ENCODE assay signal across 15 cellular contexts in the genomic region with DNA sequence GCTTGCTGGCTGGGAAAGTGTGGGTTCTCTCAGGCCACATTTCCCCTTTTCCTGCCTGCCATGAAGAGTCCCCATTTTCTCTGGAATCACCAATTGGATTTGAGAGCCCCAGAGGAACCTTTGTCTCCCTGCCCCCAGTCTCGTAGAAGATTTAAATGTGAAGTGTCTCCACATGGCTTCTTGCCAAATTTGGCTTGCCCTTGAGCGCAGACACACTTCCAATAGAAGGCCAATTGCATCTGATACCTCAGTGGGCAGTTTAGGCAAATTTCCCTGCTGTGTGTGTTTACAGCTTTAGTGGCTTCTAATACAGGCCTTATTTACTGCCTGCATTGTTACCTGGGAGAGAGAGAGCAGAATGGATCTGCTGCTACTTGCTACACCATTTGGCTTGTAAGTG. TPM values are rescaled to one million over a fixed set of nuclear protein-coding genes. Genes with fewer than 3 reads are reported as not detected.
DNase-seq lines count a peak whose midpoint lies in the region; ATAC-seq, FAIRE-seq and TF ChIP-seq lines count a peak whose summit lies in the region.
"Had no signal": no experiment of that assay in that cellular context is flagged by ENCODE, and none has a peak within 500 bp of the region (broad histone marks: within the 10 kb centered on the region; RNA-seq: fewer than 3 reads in every experiment).

No MANE protein-coding gene starts in this region.

- H3K9me3 ChIP-seq in thyroid gland = no peaks in the 10 kb centered on the region
- H3K9me3 ChIP-seq in mucosa of descending colon = no peaks in the 10 kb centered on the region
- H3K9me3 ChIP-seq: adrenal gland had no signal

- H3K27ac Mint-ChIP-seq in natural killer cell = peak overlapping the region; percentile 91 to 98
- peak overlapping the region in 1 of 2 donors; percentile 53 for H3K27ac Mint-ChIP-seq in natural killer cell treated with Interleukin-12 subunit alpha and Interleukin-12 subunit beta and Interleukin-15 and Interleukin-18, amount 100 ng/mL, for 72 hours
- peak overlapping the region; percentile 65 for H3K27ac Mint-ChIP-seq in central memory CD8-positive, alpha-beta T cell (ENCODE audit: low read depth)
- no peak overlapping the region for H3K27ac Mint-ChIP-seq in activated T-helper 2 cell treated with anti-CD3 and anti-CD28 coated beads, Interferon-gamma antibody, Interleukin-2, Interleukin-4, amounts not matched to agents 10 μg/mL and 5 μg/mL and 100 μg/mL, durations not matched to agents 14 hours and 24 hours and 36 hours

- no peak for DNase-seq in natural killer cell
- DNase-seq in natural killer cell treated with Interleukin-12 subunit alpha and Interleukin-12 subunit beta and Interleukin-15 and Interleukin-18, amount 100 ng/mL, for 72 hours (ENCODE audit: low spot score) = no peak
- DNase-seq in NCI-H345 treated with DMSO at 0.1 percent for 48 hours (lab: John Stamatoyannopoulos, UW; ENCODE audit: unreplicated experiment) = peak; percentile 94
- DNase-seq in central memory CD8-positive, alpha-beta T cell (ENCODE audit: low spot score in 2 of 2) = no peak
- peak; percentile 34 to 51 for DNase-seq in thyroid gland
- DNase-seq in mucosa of descending colon = no peak
- DNase-seq in D721Med (ENCODE audit: insufficient read length, low spot score) = no peak
- DNase-seq in activated T-helper 2 cell treated with anti-CD3 and anti-CD28 coated beads, Interferon-gamma antibody, Interleukin-2, Interleukin-4, amounts not matched to agents 10 μg/mL and 5 μg/mL and 100 μg/mL, durations not matched to agents 14 hours and 24 hours and 36 hours (ENCODE audit: low spot score) = no peak
- DNase-seq: activated CD4-positive, alpha-beta T cell treated with anti-CD3 and anti-CD28 coated beads, Interleukin-2, amount 50 U/mL, for 4 hours; NCI-H1694 treated with DMSO at 0.1 percent for 48 hours; nephron progenitor cell; SIG-M5 had no signal

- no peaks in the 10 kb centered on the region for H3K27me3 ChIP-seq in thyroid gland
- H3K27me3 ChIP-seq: adrenal gland had no signal

- H3K9me3 Mint-ChIP-seq in natural killer cell = no peaks in the 10 kb centered on the region
- no peaks in the 10 kb centered on the region for H3K9me3 Mint-ChIP-seq in natural killer cell treated with Interleukin-12 subunit alpha and Interleukin-12 subunit beta and Interleukin-15 and Interleukin-18, amount 100 ng/mL, for 72 hours
- H3K9me3 Mint-ChIP-seq in central memory CD8-positive, alpha-beta T cell = no peaks in the 10 kb centered on the region
- no peaks in the 10 kb centered on the region for H3K9me3 Mint-ChIP-seq in activated T-helper 2 cell treated with anti-CD3 and anti-CD28 coated beads, Interferon-gamma antibody, Interleukin-2, Interleukin-4, amounts not matched to agents 10 μg/mL and 5 μg/mL and 100 μg/mL, durations not matched to agents 14 hours and 24 hours and 36 hours
- H3K9me3 Mint-ChIP-seq: nephron progenitor cell had no signal

- TF ChIP-seq POLR2A in thyroid gland (IDR thresholded peaks at IDR 0.05) = no peak

- intact Hi-C loops in natural killer cell (cut with micrococcal nuclease) = loop anchor here (5.0 kb wide), 1 partner anchor 36 kb away; no protein-coding TSS in a partner anchor
- intact Hi-C loops in thyroid gland (cut with DNase I) = no loop called here
- intact Hi-C loops in mucosa of descending colon (cut with DNase I, micrococcal nuclease) = no loop called here
- intact Hi-C loops in activated T-helper 2 cell treated with anti-CD3 and anti-CD28 coated beads, Interferon-gamma antibody, Interleukin-2, Interleukin-4, amounts not matched to agents 10 μg/mL and 5 μg/mL and 100 μg/mL, durations not matched to agents 14 hours and 24 hours and 36 hours (cut with micrococcal nuclease) = loop anchor here (2.0 kb wide), 1 partner anchor 24 kb away; no protein-coding TSS in a partner anchor

- H3K4me3 ChIP-seq in thyroid gland (replicated peaks in 1 of 3) (no peak overlapping the region), mucosa of descending colon (no peak overlapping the region)
- H3K4me3 ChIP-seq: adrenal gland had no signal

- FAIRE-seq in D721Med (lab: Jason Lieb, UNC) = no peak
- FAIRE-seq: endometrium had no signal

- H3K27ac ChIP-seq in thyroid gland = no peak overlapping the region
- H3K27ac ChIP-seq: C4-2B had no signal

- TF ChIP-seq CTCF in natural killer cell (IDR thresholded peaks at IDR 0.05) (no peak), thyroid gland (IDR thresholded peaks at IDR 0.05) (no peak), mucosa of descending colon (IDR thresholded peaks at IDR 0.05) (no peak), D721Med (IDR thresholded peaks at IDR 0.05; ENCODE audit: insufficient read depth, missing control alignments) (no peak)

- no peak overlapping the region for H3K4me3 Mint-ChIP-seq in natural killer cell
- H3K4me3 Mint-ChIP-seq in natural killer cell treated with Interleukin-12 subunit alpha and Interleukin-12 subunit beta and Interleukin-15 and Interleukin-18, amount 100 ng/mL, for 72 hours = no peak overlapping the region
- H3K4me3 Mint-ChIP-seq in central memory CD8-positive, alpha-beta T cell = no peak overlapping the region
- no peak overlapping the region for H3K4me3 Mint-ChIP-seq in activated T-helper 2 cell treated with anti-CD3 and anti-CD28 coated beads, Interferon-gamma antibody, Interleukin-2, Interleukin-4, amounts not matched to agents 10 μg/mL and 5 μg/mL and 100 μg/mL, durations not matched to agents 14 hours and 24 hours and 36 hours (ENCODE audit: low read depth)

- H3K4me1 Mint-ChIP-seq in natural killer cell = peaks cover 68 to 73% of the 10 kb centered on the region in 2 donors
- peaks cover 45 to 46% of the 10 kb centered on the region in 2 donors for H3K4me1 Mint-ChIP-seq in natural killer cell treated with Interleukin-12 subunit alpha and Interleukin-12 subunit beta and Interleukin-15 and Interleukin-18, amount 100 ng/mL, for 72 hours (ENCODE audit: low read depth in 2 of 2)
- peaks cover 59% of the 10 kb centered on the region for H3K4me1 Mint-ChIP-seq in central memory CD8-positive, alpha-beta T cell
- peaks cover 51% of the 10 kb centered on the region for H3K4me1 Mint-ChIP-seq in activated T-helper 2 cell treated with anti-CD3 and anti-CD28 coated beads, Interferon-gamma antibody, Interleukin-2, Interleukin-4, amounts not matched to agents 10 μg/mL and 5 μg/mL and 100 μg/mL, durations not matched to agents 14 hours and 24 hours and 36 hours (ENCODE audit: low read depth)

- H3K4me1 ChIP-seq in thyroid gland (peaks cover 4 to 17% of the 10 kb centered on the region in 2 donors), mucosa of descending colon (ENCODE audit: low read depth) (peaks cover 13% of the 10 kb centered on the region)

- H3K36me3 ChIP-seq in thyroid gland (no peaks in the 10 kb centered on the region), mucosa of descending colon (ENCODE audit: low read depth) (no peaks in the 10 kb centered on the region)
- H3K36me3 ChIP-seq: adrenal gland had no signal

- no peaks in the 10 kb centered on the region for H3K27me3 Mint-ChIP-seq in natural killer cell (ENCODE audit: low read depth in 2 of 2)
- H3K27me3 Mint-ChIP-seq in natural killer cell treated with Interleukin-12 subunit alpha and Interleukin-12 subunit beta and Interleukin-15 and Interleukin-18, amount 100 ng/mL, for 72 hours = no peaks in the 10 kb centered on the region
- H3K27me3 Mint-ChIP-seq in central memory CD8-positive, alpha-beta T cell = no peaks in the 10 kb centered on the region
- no peaks in the 10 kb centered on the region for H3K27me3 Mint-ChIP-seq in activated T-helper 2 cell treated with anti-CD3 and anti-CD28 coated beads, Interferon-gamma antibody, Interleukin-2, Interleukin-4, amounts not matched to agents 10 μg/mL and 5 μg/mL and 100 μg/mL, durations not matched to agents 14 hours and 24 hours and 36 hours (ENCODE audit: low read depth)

- no peaks in the 10 kb centered on the region for H3K36me3 Mint-ChIP-seq in natural killer cell
- no peaks in the 10 kb centered on the region for H3K36me3 Mint-ChIP-seq in natural killer cell treated with Interleukin-12 subunit alpha and Interleukin-12 subunit beta and Interleukin-15 and Interleukin-18, amount 100 ng/mL, for 72 hours
- H3K36me3 Mint-ChIP-seq in central memory CD8-positive, alpha-beta T cell (ENCODE audit: insufficient read depth) = no peaks in the 10 kb centered on the region
- peaks cover 3% of the 10 kb centered on the region for H3K36me3 Mint-ChIP-seq in activated T-helper 2 cell treated with anti-CD3 and anti-CD28 coated beads, Interferon-gamma antibody, Interleukin-2, Interleukin-4, amounts not matched to agents 10 μg/mL and 5 μg/mL and 100 μg/mL, durations not matched to agents 14 hours and 24 hours and 36 hours (ENCODE audit: low read depth)

- 9 to 12% methylated on average over 2 of the region's 2 CpGs for WGBS in thyroid gland, 2 donors

- ATAC-seq in natural killer cell = no peak
- ATAC-seq in natural killer cell treated with Interleukin-12 subunit alpha and Interleukin-12 subunit beta and Interleukin-15 and Interleukin-18, amount 100 ng/mL, for 72 hours = no peak
- ATAC-seq in central memory CD8-positive, alpha-beta T cell (replicated peaks; ENCODE audit: extremely low read depth, poor library complexity, severe bottlenecking) = no peak
- no peak for ATAC-seq in mucosa of descending colon

RNA-seq across cellular contexts. Expression of a gene that starts 29.7 kb away (rescaled TPM):
- total RNA-seq in natural killer cell = 10 to 100 TPM in 1 of 3 donors, 1 to 10 TPM in 2; 3.7 to 12.3 (median 7.4) TPM
- 1 to 10 TPM; 3.7 to 5.9 TPM for total RNA-seq in natural killer cell treated with Interleukin-12 subunit alpha and Interleukin-12 subunit beta and Interleukin-15 and Interleukin-18, amount 100 ng/mL, for 72 hours
- under 1 TPM; 0.49 to 0.78 (median 0.58) TPM for total RNA-seq in thyroid gland
- 1 to 10 TPM in 2 of 3 donors, under 1 TPM in 1; 0.72 to 2.1 (median 1.3) TPM for total RNA-seq in mucosa of descending colon
- total RNA-seq in activated T-helper 2 cell treated with anti-CD3 and anti-CD28 coated beads, Interferon-gamma antibody, Interleukin-2, Interleukin-4, amounts not matched to agents 10 μg/mL and 5 μg/mL and 100 μg/mL, durations not matched to agents 14 hours and 24 hours and 36 hours = 10.8 and 12.0 TPM in 2 replicates

Comparison
In these comparisons a context has a peak if more than half of its experiments do, and no peak if none do; other contexts are left out.
1. DNase-seq: peak in NCI-H345 treated with DMSO at 0.1 percent for 48 hours (single experiment) and thyroid gland (2 of 2); none in natural killer cell (single experiment), natural killer cell treated with Interleukin-12 subunit alpha and Interleukin-12 subunit beta and Interleukin-15 and Interleukin-18, amount 100 ng/mL, for 72 hours (single experiment), central memory CD8-positive, alpha-beta T cell (0 of 2), mucosa of descending colon (0 of 3), D721Med (single experiment) and activated T-helper 2 cell treated with anti-CD3 and anti-CD28 coated beads, Interferon-gamma antibody, Interleukin-2, Interleukin-4, amounts not matched to agents 10 μg/mL and 5 μg/mL and 100 μg/mL, durations not matched to agents 14 hours and 24 hours and 36 hours (single experiment).
2. intact Hi-C loops: an anchor here in natural killer cell (5.0 kb wide) and activated T-helper 2 cell treated with anti-CD3 and anti-CD28 coated beads, Interferon-gamma antibody, Interleukin-2, Interleukin-4, amounts not matched to agents 10 μg/mL and 5 μg/mL and 100 μg/mL, durations not matched to agents 14 hours and 24 hours and 36 hours (2.0 kb wide); none called in thyroid gland and mucosa of descending colon.